In the genomic region with DNA sequence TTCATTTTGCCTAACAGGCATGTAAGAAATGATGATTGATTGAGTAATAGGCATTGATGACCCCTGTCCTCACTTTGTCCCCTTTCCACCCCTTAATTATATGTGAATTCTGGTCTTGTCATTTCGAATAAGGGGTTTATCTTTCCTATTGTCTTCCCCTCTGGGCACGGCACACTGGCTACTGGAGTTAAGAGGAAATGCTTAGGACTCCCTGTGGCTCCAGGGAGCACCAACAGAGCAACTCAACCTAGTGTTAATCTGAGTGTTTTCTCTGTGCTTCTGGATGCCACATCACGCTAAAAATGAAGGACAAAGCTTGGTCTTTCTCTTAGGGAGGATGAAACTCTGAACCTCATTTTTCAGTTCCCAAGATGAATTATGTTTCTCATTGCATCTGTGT, we compare ENCODE assay signal across 1 cellular context.
TF ChIP-seq lines count a peak whose summit lies in the region.

No MANE protein-coding gene starts in this region.

TF ChIP-seq in GM23338, 12 proteins besides CTCF, POLR2A, EP300 and RAD21 (continued from another document):
- TF ChIP-seq, protein P1, sequence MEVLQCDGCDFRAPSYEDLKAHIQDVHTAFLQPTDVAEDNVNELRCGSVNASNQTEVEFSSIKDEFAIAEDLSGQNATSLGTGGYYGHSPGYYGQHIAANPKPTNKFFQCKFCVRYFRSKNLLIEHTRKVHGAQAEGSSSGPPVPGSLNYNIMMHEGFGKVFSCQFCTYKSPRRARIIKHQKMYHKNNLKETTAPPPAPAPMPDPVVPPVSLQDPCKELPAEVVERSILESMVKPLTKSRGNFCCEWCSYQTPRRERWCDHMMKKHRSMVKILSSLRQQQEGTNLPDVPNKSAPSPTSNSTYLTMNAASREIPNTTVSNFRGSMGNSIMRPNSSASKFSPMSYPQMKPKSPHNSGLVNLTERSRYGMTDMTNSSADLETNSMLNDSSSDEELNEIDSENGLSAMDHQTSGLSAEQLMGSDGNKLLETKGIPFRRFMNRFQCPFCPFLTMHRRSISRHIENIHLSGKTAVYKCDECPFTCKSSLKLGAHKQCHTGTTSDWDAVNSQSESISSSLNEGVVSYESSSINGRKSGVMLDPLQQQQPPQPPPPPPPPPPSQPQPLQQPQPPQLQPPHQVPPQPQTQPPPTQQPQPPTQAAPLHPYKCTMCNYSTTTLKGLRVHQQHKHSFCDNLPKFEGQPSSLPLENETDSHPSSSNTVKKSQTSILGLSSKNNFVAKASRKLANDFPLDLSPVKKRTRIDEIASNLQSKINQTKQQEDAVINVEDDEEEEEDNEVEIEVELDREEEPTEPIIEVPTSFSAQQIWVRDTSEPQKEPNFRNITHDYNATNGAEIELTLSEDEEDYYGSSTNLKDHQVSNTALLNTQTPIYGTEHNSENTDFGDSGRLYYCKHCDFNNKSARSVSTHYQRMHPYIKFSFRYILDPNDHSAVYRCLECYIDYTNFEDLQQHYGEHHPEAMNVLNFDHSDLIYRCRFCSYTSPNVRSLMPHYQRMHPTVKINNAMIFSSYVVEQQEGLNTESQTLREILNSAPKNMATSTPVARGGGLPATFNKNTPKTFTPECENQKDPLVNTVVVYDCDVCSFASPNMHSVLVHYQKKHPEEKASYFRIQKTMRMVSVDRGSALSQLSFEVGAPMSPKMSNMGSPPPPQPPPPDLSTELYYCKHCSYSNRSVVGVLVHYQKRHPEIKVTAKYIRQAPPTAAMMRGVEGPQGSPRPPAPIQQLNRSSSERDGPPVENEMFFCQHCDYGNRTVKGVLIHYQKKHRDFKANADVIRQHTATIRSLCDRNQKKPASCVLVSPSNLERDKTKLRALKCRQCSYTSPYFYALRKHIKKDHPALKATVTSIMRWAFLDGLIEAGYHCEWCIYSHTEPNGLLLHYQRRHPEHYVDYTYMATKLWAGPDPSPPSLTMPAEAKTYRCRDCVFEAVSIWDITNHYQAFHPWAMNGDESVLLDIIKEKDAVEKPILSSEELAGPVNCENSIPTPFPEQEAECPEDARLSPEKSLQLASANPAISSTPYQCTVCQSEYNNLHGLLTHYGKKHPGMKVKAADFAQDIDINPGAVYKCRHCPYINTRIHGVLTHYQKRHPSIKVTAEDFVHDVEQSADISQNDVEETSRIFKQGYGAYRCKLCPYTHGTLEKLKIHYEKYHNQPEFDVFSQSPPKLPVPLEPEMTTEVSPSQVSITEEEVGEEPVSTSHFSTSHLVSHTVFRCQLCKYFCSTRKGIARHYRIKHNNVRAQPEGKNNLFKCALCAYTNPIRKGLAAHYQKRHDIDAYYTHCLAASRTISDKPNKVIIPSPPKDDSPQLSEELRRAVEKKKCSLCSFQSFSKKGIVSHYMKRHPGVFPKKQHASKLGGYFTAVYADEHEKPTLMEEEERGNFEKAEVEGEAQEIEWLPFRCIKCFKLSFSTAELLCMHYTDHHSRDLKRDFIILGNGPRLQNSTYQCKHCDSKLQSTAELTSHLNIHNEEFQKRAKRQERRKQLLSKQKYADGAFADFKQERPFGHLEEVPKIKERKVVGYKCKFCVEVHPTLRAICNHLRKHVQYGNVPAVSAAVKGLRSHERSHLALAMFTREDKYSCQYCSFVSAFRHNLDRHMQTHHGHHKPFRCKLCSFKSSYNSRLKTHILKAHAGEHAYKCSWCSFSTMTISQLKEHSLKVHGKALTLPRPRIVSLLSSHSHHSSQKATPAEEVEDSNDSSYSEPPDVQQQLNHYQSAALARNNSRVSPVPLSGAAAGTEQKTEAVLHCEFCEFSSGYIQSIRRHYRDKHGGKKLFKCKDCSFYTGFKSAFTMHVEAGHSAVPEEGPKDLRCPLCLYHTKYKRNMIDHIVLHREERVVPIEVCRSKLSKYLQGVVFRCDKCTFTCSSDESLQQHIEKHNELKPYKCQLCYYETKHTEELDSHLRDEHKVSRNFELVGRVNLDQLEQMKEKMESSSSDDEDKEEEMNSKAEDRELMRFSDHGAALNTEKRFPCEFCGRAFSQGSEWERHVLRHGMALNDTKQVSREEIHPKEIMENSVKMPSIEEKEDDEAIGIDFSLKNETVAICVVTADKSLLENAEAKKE (CRISPR knock-in tag; IDR thresholded peaks at IDR 0.05), result no peak
- TF ChIP-seq, protein P2, sequence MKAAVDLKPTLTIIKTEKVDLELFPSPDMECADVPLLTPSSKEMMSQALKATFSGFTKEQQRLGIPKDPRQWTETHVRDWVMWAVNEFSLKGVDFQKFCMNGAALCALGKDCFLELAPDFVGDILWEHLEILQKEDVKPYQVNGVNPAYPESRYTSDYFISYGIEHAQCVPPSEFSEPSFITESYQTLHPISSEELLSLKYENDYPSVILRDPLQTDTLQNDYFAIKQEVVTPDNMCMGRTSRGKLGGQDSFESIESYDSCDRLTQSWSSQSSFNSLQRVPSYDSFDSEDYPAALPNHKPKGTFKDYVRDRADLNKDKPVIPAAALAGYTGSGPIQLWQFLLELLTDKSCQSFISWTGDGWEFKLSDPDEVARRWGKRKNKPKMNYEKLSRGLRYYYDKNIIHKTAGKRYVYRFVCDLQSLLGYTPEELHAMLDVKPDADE (IDR thresholded peaks at IDR 0.05), result no peak
- no peak for TF ChIP-seq POLR2AphosphoS5 (IDR thresholded peaks at IDR 0.05; ENCODE audit: low read depth)
